Comparison of ENCODE assay signal across 18 cellular contexts in genomic region chr10:114940735-114941134, GRCh38. TPM values are rescaled to one million over a fixed set of nuclear protein-coding genes. Genes with fewer than 3 reads are reported as not detected.
DNase-seq lines count a peak whose midpoint lies in the region; ATAC-seq, FAIRE-seq and TF ChIP-seq lines count a peak whose summit lies in the region.
"Had no signal": no experiment of that assay in that cellular context is flagged by ENCODE, and none has a peak within 500 bp of the region (broad histone marks: within the 10 kb centered on the region; RNA-seq: fewer than 3 reads in every experiment).

No MANE protein-coding gene starts in this region.

- no peaks in the 10 kb centered on the region for H3F3A ChIP-seq in PC-9 (ENCODE audit: insufficient read depth, low read depth)

- peaks cover 55% of the 10 kb centered on the region for H3K36me3 Mint-ChIP-seq in CD4-positive, alpha-beta T cell (ENCODE audit: low read depth)

- no peak for TF ChIP-seq CTCF in CD4-positive, alpha-beta T cell (IDR thresholded peaks at IDR 0.05)
- TF ChIP-seq CTCF in HEK293 (tag by site-specific recombination; IDR thresholded peaks at IDR 0.05) (no peak), GM12878 (IDR thresholded peaks at IDR 0.05 in 2 of 3, conservative IDR thresholded peaks at IDR 0.05 in 1 of 3; ENCODE audit: control insufficient read depth in 2 of 3, extremely low read depth in 1 of 3, insufficient read depth in 1 of 3, low read depth in 3 of 3, low read length in 3 of 3) (no peak), PC-9 (conservative IDR thresholded peaks at IDR 0.05) (no peak)

- no peak for FAIRE-seq in GM12878 (lab: Jason Lieb, UNC)
- FAIRE-seq: GM12892 had no signal

- H3K9me2 ChIP-seq in PC-9 (ENCODE audit: insufficient read depth), result no peaks in the 10 kb centered on the region

- no TSS peak for BruUV-seq in GM12878 (replicated peaks; lab: Mats Ljungman, UMichigan)
- BruUV-seq in PC-9 (replicated peaks; lab: Mats Ljungman, UMichigan), result no TSS peak

- CTCF ChIA-PET in CD4-positive, alpha-beta T cell (lab: Charles Lee), result no interaction called here
- CTCF ChIA-PET in HEK293 (lab: Yijun Ruan, JAX) (no interaction called here), GM12878 (lab: Yijun Ruan, JAX) (no interaction called here), PC-9 (lab: Charles Lee) (no interaction called here)

- WGBS in GM12878 (ENCODE audit: insufficient coverage, insufficient replicate concordance, low lambda C conversion rate, missing lambda C conversion rate), result 91% methylated on average over 4 of the region's 4 CpGs

- peak overlapping the region; percentile 14 for H3K27ac Mint-ChIP-seq in CD4-positive, alpha-beta T cell
- H3K27ac Mint-ChIP-seq: activated CD4-positive, alpha-beta T cell treated with anti-CD3 and anti-CD28 coated beads for 36 hours had no signal

- ATAC-seq in CD4-positive, alpha-beta T cell (ENCODE audit: poor library complexity), result no peak
- ATAC-seq in GM12878 (no peak), HG02759 (IDR thresholded peaks at IDR 0.05; ENCODE audit: unreplicated experiment) (no peak)
- ATAC-seq: activated CD4-positive, alpha-beta T cell treated with anti-CD3 and anti-CD28 coated beads for 36 hours; gastroesophageal sphincter had no signal

- H3K4me1 Mint-ChIP-seq in CD4-positive, alpha-beta T cell (ENCODE audit: low read depth), result peaks cover 39% of the 10 kb centered on the region

- 0 out of 2 replicates have a peak overlapping the region, but pooled peaks have one; percentile 14 for H3K4me2 ChIP-seq in GM12878 (ENCODE audit: control insufficient read depth, insufficient read depth)
- no peak overlapping the region for H3K4me2 ChIP-seq in PC-9

- no peak for TF ChIP-seq POLR2A in GM12878 (IDR thresholded peaks at IDR 0.05; ENCODE audit: low read depth, low read length)

- H3K27me3 ChIP-seq in CD4-positive, alpha-beta T cell (ENCODE audit: control insufficient read depth, insufficient read depth, low read length), result no peaks in the 10 kb centered on the region
- H3K27me3 ChIP-seq in GM12878 (replicated peaks in 1 of 2; ENCODE audit: control insufficient read depth in 2 of 2, insufficient read depth in 2 of 2, low read length in 1 of 2) (no peaks in the 10 kb centered on the region), PC-9 (ENCODE audit: insufficient read depth, low read depth) (no peaks in the 10 kb centered on the region)
- H3K27me3 ChIP-seq: ascending aorta, gastroesophageal sphincter had no signal

- TF ChIP-seq EP300 in GM12878 (IDR thresholded peaks at IDR 0.05; ENCODE audit: borderline replicate concordance in 1 of 2, control insufficient read depth in 1 of 2, low read depth in 2 of 2, low read length in 2 of 2), result no peak

- H3K4me1 ChIP-seq in HEK293 (ENCODE audit: control insufficient read depth, insufficient read depth, low read length) (no peaks in the 10 kb centered on the region), GM12878 (ENCODE audit: control insufficient read depth, insufficient read depth, low read length) (no peaks in the 10 kb centered on the region; the same call in 1 of the 2 replicates), PC-9 (replicated peaks; ENCODE audit: insufficient read depth) (peaks cover 9% of the 10 kb centered on the region)

- H4K20me1 ChIP-seq in GM12878 (ENCODE audit: control insufficient read depth, insufficient read depth), result no peaks in the 10 kb centered on the region
- H4K20me1 ChIP-seq in PC-9 (ENCODE audit: insufficient read depth), result no peaks in the 10 kb centered on the region

- H3K36me3 ChIP-seq in HEK293 (ENCODE audit: control insufficient read depth in 2 of 2, insufficient read depth in 1 of 2, low read length in 2 of 2) (peaks cover 32% of the 10 kb centered on the region in 2 experiments), GM12878 (ENCODE audit: control insufficient read depth in 2 of 2, insufficient read depth in 2 of 2, low read length in 1 of 2) (peaks cover 0 to 9% of the 10 kb centered on the region in 2 experiments; a peak in 2 of 4 replicates), PC-9 (ENCODE audit: low read depth) (peaks cover 4% of the 10 kb centered on the region; the same call in 1 of the 2 replicates)

- H3K4me3 ChIP-seq in HEK293 (ENCODE audit: low read depth, low read length), result no peak overlapping the region
- no peak overlapping the region for H3K4me3 ChIP-seq in GM12878
- no peak overlapping the region for H3K4me3 ChIP-seq in PC-9
- H3K4me3 ChIP-seq: ascending aorta, gastroesophageal sphincter had no signal

- in situ Hi-C loops in GM12878 (cut with MboI), result no loop called here

- H3K9me3 ChIP-seq in CD4-positive, alpha-beta T cell (ENCODE audit: control insufficient read depth, low read length), result no peaks in the 10 kb centered on the region
- H3K9me3 ChIP-seq in HEK293 (ENCODE audit: control insufficient read depth, insufficient read depth, low read depth, low read length) (no peaks in the 10 kb centered on the region), GM12878 (replicated peaks; ENCODE audit: control insufficient read depth, insufficient read depth, low read length) (no peaks in the 10 kb centered on the region), PC-9 (ENCODE audit: insufficient read depth, low read depth) (no peaks in the 10 kb centered on the region)
- H3K9me3 ChIP-seq: ascending aorta, gastroesophageal sphincter had no signal

- SMC1A ChIA-PET in GM12878 (lab: Charles Lee; ENCODE audit: uncharacterized antibody, unreplicated experiment), result interaction anchor here (2.6 kb wide), 1 partner anchor 17 kb away, joined by 6 read pairs; no protein-coding TSS in a partner anchor

- RAD21 ChIA-PET in GM12878 (lab: Charles Lee; ENCODE audit: unreplicated experiment), result no interaction called here

- no peak overlapping the region for H3K9ac ChIP-seq in GM12878 (ENCODE audit: control insufficient read depth, insufficient read depth, low read length)

- TF ChIP-seq RAD21 in GM12878 (IDR thresholded peaks at IDR 0.05; ENCODE audit: insufficient read depth, low read depth, low read length), result no peak

- H2AFZ ChIP-seq in GM12878 (ENCODE audit: control insufficient read depth, low read depth, low read length) (no peak overlapping the region), PC-9 (no peak overlapping the region)

- intact Hi-C loops in CD4-positive, alpha-beta T cell (cut with DNase I, micrococcal nuclease), result no loop called here
- intact Hi-C loops in GM12878 (cut with micrococcal nuclease; ENCODE audit: unreplicated experiment) (no loop called here), PC-9 (cut with micrococcal nuclease; ENCODE audit: unreplicated experiment) (no loop called here)

- H3K27ac ChIP-seq in CD4-positive, alpha-beta T cell (ENCODE audit: low read depth, low read length), result no peak overlapping the region
- no peak overlapping the region for H3K27ac ChIP-seq in HEK293 (ENCODE audit: extremely low read depth, low read depth, low read length)
- H3K27ac ChIP-seq in GM12878 (ENCODE audit: control insufficient read depth, insufficient read depth), result no peak overlapping the region
- H3K27ac ChIP-seq in PC-9, result no peak overlapping the region
- H3K27ac ChIP-seq: ascending aorta, C4-2B, gastroesophageal sphincter had no signal

- H3K9me3 Mint-ChIP-seq in CD4-positive, alpha-beta T cell, result no peaks in the 10 kb centered on the region

- POLR2A ChIA-PET in CD4-positive, alpha-beta T cell (lab: Charles Lee), result no interaction called here
- POLR2A ChIA-PET in HEK293 (lab: Yijun Ruan, JAX) (no interaction called here), GM12878 (lab: Charles Lee) (no interaction called here), PC-9 (lab: Charles Lee; ENCODE audit: unreplicated experiment) (no interaction called here)

- H3K27me3 Mint-ChIP-seq in CD4-positive, alpha-beta T cell, result no peaks in the 10 kb centered on the region
- H3K27me3 Mint-ChIP-seq: activated CD4-positive, alpha-beta T cell treated with anti-CD3 and anti-CD28 coated beads for 36 hours had no signal

- H3K4me3 Mint-ChIP-seq in CD4-positive, alpha-beta T cell, result peak overlapping the region; percentile 80
- H3K4me3 Mint-ChIP-seq: activated CD4-positive, alpha-beta T cell treated with anti-CD3 and anti-CD28 coated beads for 36 hours had no signal

- no peak for DNase-seq in CD4-positive, alpha-beta T cell
- DNase-seq in GM12878 (ENCODE audit: low read depth, low spot score), result no peak
- peak; percentile 30 for DNase-seq in kidney tubule cell (ENCODE audit: low spot score)
- DNase-seq in middle frontal gyrus (ENCODE audit: extremely low spot score, low spot score), result no peak
- DNase-seq in COR-L47 (lab: John Stamatoyannopoulos, UW), result no peak
- no peak for DNase-seq in PC-9
- DNase-seq: activated CD4-positive, alpha-beta T cell treated with anti-CD3 and anti-CD28 coated beads for 36 hours; NCI-H1417; NCI-H446; OCI-M1; stimulated activated naive CD4-positive, alpha-beta T cell treated with Interleukin-2 at 50 U/mL for 16 hours; SW 1271 had no signal

- H3K79me2 ChIP-seq in GM12878 (ENCODE audit: control insufficient read depth, insufficient read depth, low read length), result peaks cover 26% of the 10 kb centered on the region
- H3K79me2 ChIP-seq in PC-9 (ENCODE audit: low read depth), result peaks cover 28% of the 10 kb centered on the region

TF ChIP-seq in HEK293, 187 proteins besides CTCF, POLR2A, EP300 and RAD21 (continues in another document):
- peak; percentile 86 for TF ChIP-seq ZBTB21 (tag by site-specific recombination; IDR thresholded peaks at IDR 0.05)

TF ChIP-seq in GM12878, 131 proteins besides CTCF, POLR2A, EP300 and RAD21 (continues in another document):
- TF ChIP-seq ZNF207 (IDR thresholded peaks at IDR 0.05; ENCODE audit: borderline replicate concordance) (no peak), SREBF2 (IDR thresholded peaks at IDR 0.05; ENCODE audit: low read length) (no peak), ESRRA (IDR thresholded peaks at IDR 0.05; ENCODE audit: low read length) (no peak), IRF4 (IDR thresholded peaks at IDR 0.05; ENCODE audit: low read depth, low read length) (no peak)

RNA-seq across cellular contexts. Expression of gene TRUB1, which starts 2.7 kb away (rescaled TPM):
- 1 to 10 TPM; 5.9 to 7.7 TPM for total RNA-seq in CD4-positive, alpha-beta T cell
- total RNA-seq in GM12878 (2013; cell fraction: nucleolus; rRNA removed), result 25.7 and 27.2 TPM in 2 replicates
- 15.7 and 17.9 TPM in 2 replicates for total RNA-seq in GM12878 (2014; rRNA removed)
- total RNA-seq in GM12878 (2014; rRNA removed; fragmentation: Illumina TruSeq; extraction: Trizol), result 19.4 and 20.3 TPM in 2 replicates
- 15.8 and 15.9 TPM in 2 replicates for total RNA-seq in GM12878 (2021)
- 3.8 TPM for polyA plus RNA-seq in GM12878 (2011; ENCODE audit: low read depth)
- 16.1 and 29.9 TPM in 2 replicates for polyA plus RNA-seq in GM12878 (2011; rRNA removed)
- 6.5 and 6.9 TPM in 2 replicates for polyA plus RNA-seq in GM12878 (2011; cell fraction: cytosol; rRNA removed)
- polyA plus RNA-seq in GM12878 (2011; cell fraction: nucleus; rRNA removed), result 6.5 and 8.7 TPM in 2 replicates
- 5.5 and 8.4 TPM in 2 replicates for polyA plus RNA-seq in GM12878 (2012)
- polyA plus RNA-seq in GM12878 (2014; fragmentation: Illumina TruSeq; extraction: Trizol), result 17.0 and 22.7 TPM in 2 replicates
- polyA plus RNA-seq in GM12878 (2014; fragmentation: Nextera tagmentation; extraction: Ambion mirVana), result 10 to 100 TPM in 1 of 2 experiments, 1 to 10 TPM in 1; 8.1 to 10.4 TPM
- polyA plus RNA-seq in GM12878 (2014; rRNA removed), result 11.1 and 12.4 TPM in 2 replicates
- polyA plus RNA-seq in GM12878 (2016; fragmentation: Nextera tagmentation; extraction: Ambion mirVana), result 10 to 100 TPM; 22.9 to 24.0 TPM
- 8.9 and 12.5 TPM in 2 replicates for polyA minus RNA-seq in GM12878 (2011; rRNA and poly(A)+ RNA removed)
- polyA minus RNA-seq in GM12878 (2011; cell fraction: cytosol; rRNA and poly(A)+ RNA removed), result 5.0 and 8.4 TPM in 2 replicates
- 9.7 and 13.3 TPM in 2 replicates for polyA minus RNA-seq in GM12878 (2011; cell fraction: nucleus; rRNA and poly(A)+ RNA removed)
- 11.5 and 14.2 TPM in 2 replicates for total RNA-seq in PC-9 (2021)
